In the genomic region with DNA sequence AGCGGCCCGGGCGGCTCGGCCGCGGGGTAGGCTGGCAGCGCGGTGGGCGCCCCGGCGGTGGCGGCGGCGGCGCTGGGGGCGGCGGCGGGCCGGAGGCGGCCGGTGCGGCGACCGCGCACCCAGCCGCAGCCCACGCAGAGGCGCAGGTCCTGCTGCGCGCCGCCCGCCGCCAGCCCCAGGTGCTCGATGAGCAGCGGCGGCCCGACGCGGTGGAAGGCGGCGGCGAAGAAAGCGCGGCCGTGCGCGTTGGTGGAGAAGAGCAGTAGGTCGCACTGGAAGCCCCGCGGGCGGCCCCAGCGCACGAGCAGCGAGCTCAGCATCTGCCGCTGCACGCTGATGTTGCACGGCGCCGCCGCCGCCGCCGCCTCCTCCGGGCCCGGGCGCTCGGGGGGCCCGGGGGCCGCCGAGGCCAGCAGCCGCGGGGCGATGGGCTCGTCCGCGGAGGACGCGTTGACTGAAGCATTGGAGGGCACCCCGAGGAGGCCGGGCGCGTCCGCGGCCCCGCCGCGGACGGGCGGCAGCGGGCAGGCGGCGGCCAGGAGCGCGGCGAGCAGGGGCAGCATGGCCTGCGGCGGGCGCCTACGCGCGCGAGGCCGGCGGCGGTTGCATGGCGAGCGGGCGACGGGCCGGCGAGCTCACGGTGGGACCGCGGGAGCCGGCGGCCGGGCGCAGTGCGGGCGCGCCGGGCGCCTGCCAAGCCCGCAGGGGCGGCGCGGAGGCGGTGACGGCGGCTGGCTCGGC, we compare ENCODE assay signal across 8 cellular contexts. TPM values are rescaled to one million over a fixed set of nuclear protein-coding genes. Genes with fewer than 3 reads are reported as not detected.
A peak's percentile ranks its signal among the peaks of the same experiment; 100 is the strongest.
DNase-seq lines count a peak whose midpoint lies in the region; ATAC-seq and TF ChIP-seq lines count a peak whose summit lies in the region.

No MANE protein-coding gene starts in this region.

- TF ChIP-seq CTCF in AG04450 (IDR thresholded peaks at IDR 0.05; ENCODE audit: low read depth, low read length) (no peak), mucosa of descending colon (IDR thresholded peaks at IDR 0.05) (no peak), transverse colon (IDR thresholded peaks at IDR 0.05) (no peak)

- intact Hi-C loops in mucosa of descending colon (cut with DNase I, micrococcal nuclease) (loop anchor here (10.0 kb wide), 2 partner anchors 269 to 439 kb away; no protein-coding TSS in a partner anchor), transverse colon (cut with DNase I; ENCODE audit: low total_unique reads) (no loop called here), posterior vena cava (cut with DNase I) (loop anchor here in 1 of 2 donors (5.0 kb wide), 1 partner anchor 277 kb away; no protein-coding TSS in a partner anchor)

- H3K9me3 ChIP-seq in AG04450 (ENCODE audit: control insufficient read depth, insufficient read depth, low read length), result no peaks in the 10 kb centered on the region
- H3K9me3 ChIP-seq in ectodermal cell (ENCODE audit: control insufficient read depth, low read length), result no peaks in the 10 kb centered on the region
- H3K9me3 ChIP-seq in mucosa of descending colon, result no peaks in the 10 kb centered on the region
- no peaks in the 10 kb centered on the region for H3K9me3 ChIP-seq in transverse colon

- ATAC-seq in GM19023 (IDR thresholded peaks at IDR 0.05; ENCODE audit: unreplicated experiment) (peak; percentile 39), HG03342 (IDR thresholded peaks at IDR 0.05; ENCODE audit: unreplicated experiment) (peak; percentile 40), mucosa of descending colon (peak; percentile 26)

- DNase-seq in AG04450 (ENCODE audit: low read depth, low spot score) (no peak), mucosa of descending colon (peak in 1 of 3 donors; percentile 45), transverse colon (no peak), posterior vena cava (ENCODE audit: low spot score) (no peak)
- peak; percentile 38 for DNase-seq in activated CD4-positive, CD25-positive, alpha-beta regulatory T cell treated with anti-CD3 and anti-CD28 coated beads, Interleukin-2, amount 50 U/mL, for 72 hours

- WGBS in ectodermal cell, 2 experiments, result 0% methylated on average over 131 of the region's 131 CpGs
- WGBS in transverse colon (ENCODE audit: low coverage in 1 of 2), 2 donors, result 0% methylated on average over 62 of the region's 131 CpGs; no CpG with 5 or more reads in 1 of the 2 donors

- TF ChIP-seq EP300 in transverse colon (IDR thresholded peaks at IDR 0.05; ENCODE audit: low read depth), result no peak

- H3K27ac ChIP-seq in AG04450 (ENCODE audit: low read depth, low read length), result no peak overlapping the region
- no peak overlapping the region for H3K27ac ChIP-seq in ectodermal cell (ENCODE audit: insufficient read depth, low read depth, low read length, poor library complexity, severe bottlenecking)
- peak overlapping the region in 2 of 4 donors; percentile 62 to 69 for H3K27ac ChIP-seq in transverse colon

- peaks cover 8% of the 10 kb centered on the region for H3K4me1 ChIP-seq in ectodermal cell (ENCODE audit: control insufficient read depth, insufficient read depth, low read length)
- H3K4me1 ChIP-seq in mucosa of descending colon (ENCODE audit: low read depth), result peaks cover 5% of the 10 kb centered on the region
- peaks cover 0 to 17% (median 9%) of the 10 kb centered on the region in 4 donors for H3K4me1 ChIP-seq in transverse colon

- H3K36me3 ChIP-seq in ectodermal cell (ENCODE audit: control insufficient read depth, insufficient read depth, low read length) (no peaks in the 10 kb centered on the region), mucosa of descending colon (ENCODE audit: low read depth) (no peaks in the 10 kb centered on the region), transverse colon (no peaks in the 10 kb centered on the region)

- in situ Hi-C loops in transverse colon (cut with MboI; ENCODE audit: low pct_ligation_motif_present in 1 of 4, low pct_unique_long_range_greater_than_20kb in 1 of 4, low sequenced_read_pairs in 3 of 4), result loop anchor here in 2 of 4 donors (10.0 kb wide), 2 partner anchors 269 to 279 kb away; no protein-coding TSS in a partner anchor

- CTCF ChIA-PET in AG04450 (lab: Charles Lee), result interaction anchor here (1.3 to 5.5 kb wide), 4 partner anchors 184 to 283 kb away, joined by 7 to 128 read pairs (median 48); no protein-coding TSS in a partner anchor

- POLR2A ChIA-PET in AG04450 (lab: Yijun Ruan, JAX), result interaction anchor here (1.9 to 2.7 kb wide), 2 partner anchors 102 to 283 kb away, joined by 8 to 14 read pairs; no protein-coding TSS in a partner anchor

- H3K27me3 ChIP-seq in AG04450 (ENCODE audit: control insufficient read depth, insufficient read depth, low read length) (no peaks in the 10 kb centered on the region), ectodermal cell (ENCODE audit: control insufficient read depth, insufficient read depth, low read length, poor library complexity, severe bottlenecking) (peaks cover 19% of the 10 kb centered on the region), transverse colon (peaks cover 60% of the 10 kb centered on the region)

- H3K4me3 ChIP-seq in AG04450 (ENCODE audit: low read depth, low read length), result peak overlapping the region; percentile 97
- H3K4me3 ChIP-seq in ectodermal cell (ENCODE audit: insufficient read depth, low read depth, low read length), result peak overlapping the region; percentile 57
- peak overlapping the region; percentile 17 for H3K4me3 ChIP-seq in mucosa of descending colon
- peak overlapping the region; percentile 23 to 70 (median 62) for H3K4me3 ChIP-seq in transverse colon

- no peak for TF ChIP-seq POLR2A in transverse colon (IDR thresholded peaks at IDR 0.05)

RNA-seq across cellular contexts. Expression of a gene that starts 0.5 kb away (rescaled TPM):
- 24.7 and 25.1 TPM in 2 replicates for polyA plus RNA-seq in AG04450 (2011; rRNA removed)
- 12.4 and 12.9 TPM in 2 replicates for polyA minus RNA-seq in AG04450 (2011; rRNA and poly(A)+ RNA removed)
- polyA plus RNA-seq in ectodermal cell (2013, experiment 1 of 4), result 5.9 TPM
- polyA plus RNA-seq in ectodermal cell (2013, experiment 2 of 4), result 4.2 TPM
- 6.4 TPM for polyA plus RNA-seq in ectodermal cell (2013, experiment 3 of 4)
- 6.9 TPM for polyA plus RNA-seq in ectodermal cell (2013, experiment 4 of 4)
- total RNA-seq in mucosa of descending colon (10 to 100 TPM in 1 of 3 donors, 1 to 10 TPM in 2; 1.9 to 15.2 (median 6.1) TPM), transverse colon (10 to 100 TPM in 1 of 4 donors, 1 to 10 TPM in 1, under 1 TPM in 1, not detected in 1; 0.82 to 23.9 (median 1.7) TPM), posterior vena cava (10 to 100 TPM; 16.6 to 22.7 TPM)

Comparison
In these comparisons a context has a peak if more than half of its experiments do, and no peak if none do; other contexts are left out.
1. H3K4me3 ChIP-seq: peak in every context shown above with its lines; median percentile 97 in AG04450; 62 in transverse colon; 57 in ectodermal cell; 17 in mucosa of descending colon.